In genomic region chr4:3074846-3075651, GRCh38 we compare ENCODE assay signal across 8 cellular contexts. TPM values are rescaled to one million over a fixed set of nuclear protein-coding genes. Genes with fewer than 3 reads are reported as not detected.
DNase-seq lines count a peak whose midpoint lies in the region; ATAC-seq and TF ChIP-seq lines count a peak whose summit lies in the region.

No MANE protein-coding gene starts in this region.

- H3K79me2 ChIP-seq in PC-3 (ENCODE audit: low read length) (peaks cover 50% of the 10 kb centered on the region), neural cell (replicated peaks; ENCODE audit: insufficient read depth, low read length) (peaks cover 42% of the 10 kb centered on the region)

- peak; percentile 9 for ATAC-seq in PC-3
- no peak for ATAC-seq in GM21786 (IDR thresholded peaks at IDR 0.05; ENCODE audit: unreplicated experiment)

- peaks cover 17% of the 10 kb centered on the region for H4K20me1 ChIP-seq in PC-3 (ENCODE audit: low read length)
- H4K20me1 ChIP-seq in neural cell (ENCODE audit: insufficient read depth): no peaks in the 10 kb centered on the region

- no peak for TF ChIP-seq RAD21 in neural cell (conservative IDR thresholded peaks at IDR 0.05)

- in situ Hi-C loops in GM13977 (cut with MboI; ENCODE audit: low pct_unique_long_range_greater_than_20kb, low sequenced_read_pairs, unreplicated experiment): no loop called here

- TSS peak; percentile 74 for BruUV-seq in PC-3 (replicated peaks; lab: Mats Ljungman, UMichigan)

- H3K9me2 ChIP-seq in PC-3 (replicated peaks; ENCODE audit: low read length) (no peaks in the 10 kb centered on the region), neural cell (ENCODE audit: insufficient read depth, low read length) (no peaks in the 10 kb centered on the region)

- H2AFZ ChIP-seq in PC-3 (ENCODE audit: low read length) (peak overlapping the region; percentile 76), neural cell (ENCODE audit: low read depth, low read length) (peak overlapping the region; percentile 69)

- H3K36me3 ChIP-seq in PC-3 (ENCODE audit: low read depth, low read length) (no peaks in the 10 kb centered on the region), neural cell (ENCODE audit: insufficient read depth, low read length) (no peaks in the 10 kb centered on the region), thymus (ENCODE audit: control insufficient read depth, insufficient read depth) (no peaks in the 10 kb centered on the region)

- H3K27me3 ChIP-seq in PC-3 (ENCODE audit: low read length) (no peaks in the 10 kb centered on the region), neural cell (ENCODE audit: insufficient read depth, low read depth, low read length) (no peaks in the 10 kb centered on the region), thymus (ENCODE audit: control insufficient read depth, insufficient read depth) (no peaks in the 10 kb centered on the region)

- CTCF ChIA-PET in PC-3 (lab: Charles Lee): no interaction called here

- no peak overlapping the region; the same call in 1 of the 2 replicates for H3K27ac ChIP-seq in PC-3 (ENCODE audit: low read length)
- H3K27ac ChIP-seq in neural cell (ENCODE audit: low read length): peak overlapping the region; percentile 90
- peak overlapping the region; percentile 99 for H3K27ac ChIP-seq in thymus (ENCODE audit: low read depth)

- POLR2A ChIA-PET in PC-3 (lab: Charles Lee; ENCODE audit: unreplicated experiment): no interaction called here

- no peak for TF ChIP-seq CTCF in GM13977 (IDR thresholded peaks at IDR 0.05; ENCODE audit: extremely low read depth, insufficient read depth, missing control alignments)
- TF ChIP-seq CTCF in PC-3 (conservative IDR thresholded peaks at IDR 0.05; ENCODE audit: low read depth, low read length): no peak
- no peak for TF ChIP-seq CTCF in fibroblast of mammary gland (conservative IDR thresholded peaks at IDR 0.05; ENCODE audit: control insufficient read depth, insufficient read depth, low read depth, low read length)
- TF ChIP-seq CTCF in neural cell (IDR thresholded peaks at IDR 0.05; ENCODE audit: poor library complexity, severe bottlenecking): no peak

- peak overlapping the region; percentile 83 for H3K4me2 ChIP-seq in PC-3 (ENCODE audit: low read length)
- H3K4me2 ChIP-seq in neural cell (ENCODE audit: low read length): peak overlapping the region; percentile 98

- intact Hi-C loops in PC-3 (cut with micrococcal nuclease): loop anchor here (2.0 kb wide), 1 partner anchor 32 kb away; no protein-coding TSS in a partner anchor

- H3K4me1 ChIP-seq in PC-3 (ENCODE audit: insufficient read depth, low read length) (peaks cover 5% of the 10 kb centered on the region; the same call in 1 of the 2 replicates), thymus (ENCODE audit: control insufficient read depth, insufficient read depth, low read length) (peaks cover 11% of the 10 kb centered on the region)

- DNase-seq in GM13977 (ENCODE audit: low spot score) (peak; percentile 59), HT1080 (ENCODE audit: low read depth) (peak; percentile 62), PC-3 (peak; percentile 23), fibroblast of mammary gland (ENCODE audit: low read depth) (peak; percentile 52)
- peak; percentile 5 to 20 for DNase-seq in activated T-helper 1 cell treated with anti-CD3 and anti-CD28 coated beads, Interleukin-2, amount 50 U/mL, for 16 hours (ENCODE audit: low read depth in 1 of 2, low spot score in 1 of 2)

- WGBS in thymus: under 1% methylated on average over 60 of the region's 60 CpGs

- H3F3A ChIP-seq in PC-3 (ENCODE audit: low read length, unreplicated experiment) (no peaks in the 10 kb centered on the region), neural cell (ENCODE audit: insufficient read depth, low read length, poor library complexity, severe bottlenecking) (peaks cover 4% of the 10 kb centered on the region)

- H3K9me3 ChIP-seq in PC-3 (ENCODE audit: low read length) (no peaks in the 10 kb centered on the region), neural cell (ENCODE audit: low read length) (no peaks in the 10 kb centered on the region), thymus (ENCODE audit: control insufficient read depth) (no peaks in the 10 kb centered on the region)

- H3K4me3 ChIP-seq in PC-3 (ENCODE audit: low read length): peak overlapping the region; percentile 98
- H3K4me3 ChIP-seq in fibroblast of mammary gland (ENCODE audit: control insufficient read depth, low read depth, low read length): peak overlapping the region; percentile 86
- peak overlapping the region; percentile 89 for H3K4me3 ChIP-seq in neural cell (ENCODE audit: low read length)
- H3K4me3 ChIP-seq in thymus (ENCODE audit: low read length): peak overlapping the region; percentile 85

- no peak for TF ChIP-seq EP300 in neural cell (conservative IDR thresholded peaks at IDR 0.05; ENCODE audit: poor library complexity, severe bottlenecking)

- H3K9ac ChIP-seq in PC-3 (ENCODE audit: low read length) (peak overlapping the region; percentile 78), neural cell (ENCODE audit: low read length) (peak overlapping the region; percentile 86)

TF ChIP-seq in neural cell, 6 proteins besides CTCF, POLR2A, EP300 and RAD21:
- TF ChIP-seq SMC3 (conservative IDR thresholded peaks at IDR 0.05; ENCODE audit: poor library complexity): no peak
- peak; percentile 67 for TF ChIP-seq POLR2AphosphoS5 (IDR thresholded peaks at IDR 0.05)
- no peak for TF ChIP-seq MXI1 (conservative IDR thresholded peaks at IDR 0.05; ENCODE audit: poor library complexity, severe bottlenecking)
- no peak for TF ChIP-seq TAF1 (IDR thresholded peaks at IDR 0.05; ENCODE audit: low read depth)
- TF ChIP-seq REST (IDR thresholded peaks at IDR 0.05; ENCODE audit: borderline replicate concordance): no peak

RNA-seq across cellular contexts. Expression of gene HTT, which starts 0.6 kb away (rescaled TPM):
- total RNA-seq in HT1080 (2014; rRNA removed; shearing (Covaris generic)): 14.7 and 19.1 TPM in 2 replicates
- polyA plus RNA-seq in HT1080 (2015; cell fraction: cytosol; rRNA removed): 10.2 and 13.5 TPM in 2 replicates
- polyA plus RNA-seq in HT1080 (2015; cell fraction: nucleus; rRNA removed): 36.2 and 37.1 TPM in 2 replicates
- 18.4 and 36.3 TPM in 2 replicates for total RNA-seq in PC-3 (2014; rRNA removed)
- polyA plus RNA-seq in neural cell (10.3 and 11.5 TPM in 2 replicates), thymus (17.9 TPM)
- polyA minus RNA-seq in neural cell: 80.6 and 83.3 TPM in 2 replicates

RNA-seq across cellular contexts. Expression of gene HTT-AS, which starts 0.7 kb away (rescaled TPM):
- not detected in 2 replicates for total RNA-seq in HT1080 (2014; rRNA removed; shearing (Covaris generic))
- not detected in 2 replicates for polyA plus RNA-seq in HT1080 (2015; cell fraction: cytosol; rRNA removed)
- not detected in 2 replicates for polyA plus RNA-seq in HT1080 (2015; cell fraction: nucleus; rRNA removed)
- total RNA-seq in PC-3 (2014; rRNA removed): not detected in 2 replicates
- polyA plus RNA-seq in neural cell (not detected in 2 replicates), thymus (not detected)
- polyA minus RNA-seq in neural cell: not detected in 2 replicates
